Comparison of ENCODE assay signal across 16 cellular contexts in genomic region chr4:1770245-1770644, GRCh38. TPM values are rescaled to one million over a fixed set of nuclear protein-coding genes. Genes with fewer than 3 reads are reported as not detected.
"Had no signal": no experiment of that assay in that cellular context is flagged by ENCODE, and none has a peak within 500 bp of the region (broad histone marks: within the 10 kb centered on the region; RNA-seq: fewer than 3 reads in every experiment).

No MANE protein-coding gene starts in this region.

- ATAC-seq: activated CD4-positive, alpha-beta T cell treated with anti-CD3 and anti-CD28 coated beads for 36 hours; activated CD8-positive, alpha-beta T cell treated with anti-CD3 and anti-CD28 coated beads for 36 hours; foreskin keratinocyte; left lobe of liver; natural killer cell treated with Interleukin-12 subunit alpha and Interleukin-12 subunit beta and Interleukin-15 and Interleukin-18, amount 100 ng/mL, for 72 hours had no signal

- H3K4me1 Mint-ChIP-seq: activated naive CD8-positive, alpha-beta T cell treated with anti-CD3 and anti-CD28 coated beads, Interleukin-2, amount 10 ng/mL, durations not matched to agents 7 days and 5 days had no signal

- H3K9me3 ChIP-seq: ascending aorta, colonic mucosa, thoracic aorta, uterus had no signal

- DNase-seq: activated CD4-positive, alpha-beta T cell treated with anti-CD3 and anti-CD28 coated beads for 36 hours; activated CD8-positive, alpha-beta memory T cell treated with anti-CD3 and anti-CD28 coated beads, Interleukin-2, amount 50 U/mL, for 48 hours; activated CD8-positive, alpha-beta T cell treated with anti-CD3 and anti-CD28 coated beads for 36 hours; activated naive CD8-positive, alpha-beta T cell treated with anti-CD3 and anti-CD28 coated beads, Interleukin-2, amount 10 ng/mL, durations not matched to agents 7 days and 5 days; colonic mucosa; foreskin keratinocyte; stimulated activated CD4-positive, alpha-beta T cell treated with anti-CD3 and anti-CD28 coated beads, Interleukin-4, amount 100 ng/mL, for 1 hour; stimulated activated CD8-positive, alpha-beta memory T cell treated with anti-CD3 and anti-CD28 coated beads, Interleukin-4, amount 100 ng/mL, for 48 hours; T-helper 9 cell; uterus had no signal

- H3K4me3 ChIP-seq: ascending aorta, cardiac muscle cell, colonic mucosa, thoracic aorta, uterus had no signal

- H3K27ac Mint-ChIP-seq: activated CD4-positive, alpha-beta T cell treated with anti-CD3 and anti-CD28 coated beads for 36 hours; activated CD8-positive, alpha-beta T cell treated with anti-CD3 and anti-CD28 coated beads for 36 hours; activated naive CD8-positive, alpha-beta T cell treated with anti-CD3 and anti-CD28 coated beads, Interleukin-2, amount 10 ng/mL, durations not matched to agents 7 days and 5 days; natural killer cell treated with Interleukin-12 subunit alpha and Interleukin-12 subunit beta and Interleukin-15 and Interleukin-18, amount 100 ng/mL, for 72 hours; stimulated activated naive CD8-positive, alpha-beta T cell treated with anti-CD3 and anti-CD28 coated beads, Interleukin-15, Interleukin-2, amounts not matched to agents 100 ng/mL and 50 ng/mL, for 24 hours had no signal

- H3K9me3 Mint-ChIP-seq: activated CD8-positive, alpha-beta T cell treated with anti-CD3 and anti-CD28 coated beads for 36 hours; activated naive CD8-positive, alpha-beta T cell treated with anti-CD3 and anti-CD28 coated beads, Interleukin-2, amount 10 ng/mL, durations not matched to agents 7 days and 5 days; natural killer cell treated with Interleukin-12 subunit alpha and Interleukin-12 subunit beta and Interleukin-15 and Interleukin-18, amount 100 ng/mL, for 72 hours; stimulated activated naive CD8-positive, alpha-beta T cell treated with anti-CD3 and anti-CD28 coated beads, Interleukin-15, Interleukin-2, amounts not matched to agents 100 ng/mL and 50 ng/mL, for 24 hours had no signal

- H3K27me3 ChIP-seq: cardiac muscle cell had no signal

- H3K4me3 Mint-ChIP-seq: activated CD4-positive, alpha-beta T cell treated with anti-CD3 and anti-CD28 coated beads for 36 hours; activated CD8-positive, alpha-beta T cell treated with anti-CD3 and anti-CD28 coated beads for 36 hours; activated naive CD8-positive, alpha-beta T cell treated with anti-CD3 and anti-CD28 coated beads, Interleukin-2, amount 10 ng/mL, durations not matched to agents 7 days and 5 days; natural killer cell treated with Interleukin-12 subunit alpha and Interleukin-12 subunit beta and Interleukin-15 and Interleukin-18, amount 100 ng/mL, for 72 hours; stimulated activated naive CD8-positive, alpha-beta T cell treated with anti-CD3 and anti-CD28 coated beads, Interleukin-15, Interleukin-2, amounts not matched to agents 100 ng/mL and 50 ng/mL, for 24 hours had no signal

- H3K36me3 ChIP-seq: ascending aorta, cardiac muscle cell, colonic mucosa, thoracic aorta, uterus had no signal

- H3K4me1 ChIP-seq: colonic mucosa had no signal

- H3K27ac ChIP-seq: ascending aorta, cardiac muscle cell, colonic mucosa, foreskin keratinocyte, thoracic aorta, uterus had no signal

- H3K36me3 Mint-ChIP-seq: activated naive CD8-positive, alpha-beta T cell treated with anti-CD3 and anti-CD28 coated beads, Interleukin-2, amount 10 ng/mL, durations not matched to agents 7 days and 5 days; natural killer cell treated with Interleukin-12 subunit alpha and Interleukin-12 subunit beta and Interleukin-15 and Interleukin-18, amount 100 ng/mL, for 72 hours had no signal

RNA-seq across cellular contexts. Expression of gene FGFR3, which starts 22.8 kb away (rescaled TPM):
- total RNA-seq: natural killer cell treated with Interleukin-12 subunit alpha and Interleukin-12 subunit beta and Interleukin-15 and Interleukin-18, amount 100 ng/mL, for 72 hours had no signal
